Comparison of ENCODE assay signal across 12 cellular contexts in the genomic region with DNA sequence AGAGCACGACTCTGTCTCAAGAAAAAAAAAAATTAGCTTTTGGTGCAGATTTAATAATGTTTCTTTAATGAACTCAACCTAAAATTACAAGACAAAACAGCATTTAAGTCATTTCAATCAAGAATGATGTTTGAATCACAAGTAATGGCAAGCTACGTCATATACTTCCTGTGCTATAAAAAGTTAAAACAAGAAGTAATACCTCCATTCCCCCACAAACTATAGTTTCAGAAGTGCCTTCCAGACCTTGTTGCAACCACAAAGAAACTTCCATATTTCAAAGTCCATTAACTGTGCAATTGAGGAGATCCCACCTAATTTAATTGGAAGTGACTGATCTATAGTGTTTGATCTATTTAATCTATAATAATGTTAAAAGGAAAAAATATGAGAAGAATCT. TPM values are rescaled to one million over a fixed set of nuclear protein-coding genes. Genes with fewer than 3 reads are reported as not detected.
DNase-seq lines count a peak whose midpoint lies in the region; ATAC-seq and TF ChIP-seq lines count a peak whose summit lies in the region.
"Had no signal": no experiment of that assay in that cellular context is flagged by ENCODE, and none has a peak within 500 bp of the region (broad histone marks: within the 10 kb centered on the region; RNA-seq: fewer than 3 reads in every experiment).

No MANE protein-coding gene starts in this region.

- H3K27ac ChIP-seq in A673 (ENCODE audit: low read depth, low read length, poor library complexity, severe bottlenecking) (peak overlapping the region; percentile 1), OCI-LY7 (ENCODE audit: low read depth, low read length, poor library complexity, severe bottlenecking) (peak overlapping the region; percentile 19)
- H3K27ac ChIP-seq: dorsolateral prefrontal cortex, heart left ventricle, skin epidermis had no signal

- peak overlapping the region; percentile 43 for H3K4me2 ChIP-seq in OCI-LY7 (ENCODE audit: low read length)

- H3K4me1 ChIP-seq in A673 (ENCODE audit: insufficient read depth, low read length, poor library complexity, severe bottlenecking) (peaks cover 56% of the 10 kb centered on the region), OCI-LY7 (ENCODE audit: insufficient read depth, low read length, poor library complexity, severe bottlenecking) (peaks cover 34% of the 10 kb centered on the region), HAP-1 (peaks cover 18% of the 10 kb centered on the region)

- no peaks in the 10 kb centered on the region for H3K9me3 Mint-ChIP-seq in activated T-helper 17 cell treated with anti-CD3 and anti-CD28 coated beads, Interleukin-2, amount 50 U/mL, for 72 hours

- H2AFZ ChIP-seq in OCI-LY7 (ENCODE audit: low read length), result no peak overlapping the region

- H3K27me3 Mint-ChIP-seq in activated T-helper 17 cell treated with anti-CD3 and anti-CD28 coated beads, Interleukin-2, amount 50 U/mL, for 72 hours, result no peaks in the 10 kb centered on the region

- CTCF ChIA-PET in A673 (lab: Charles Lee), result no interaction called here
- CTCF ChIA-PET in OCI-LY7 (lab: Charles Lee; ENCODE audit: unreplicated experiment), result no interaction called here

- no peaks in the 10 kb centered on the region for H3K9me2 ChIP-seq in OCI-LY7 (ENCODE audit: insufficient read depth, low read length)

- TF ChIP-seq CTCF in A673 (conservative IDR thresholded peaks at IDR 0.05; ENCODE audit: low read depth, low read length), result no peak
- no peak for TF ChIP-seq CTCF in OCI-LY7 (conservative IDR thresholded peaks at IDR 0.05; ENCODE audit: low read length)

- peaks cover 83% of the 10 kb centered on the region for H3K79me2 ChIP-seq in OCI-LY7 (ENCODE audit: insufficient read depth, low read depth, low read length)

- intact Hi-C loops in A673 (cut with micrococcal nuclease; ENCODE audit: unreplicated experiment), result no loop called here
- intact Hi-C loops in OCI-LY7 (cut with micrococcal nuclease; ENCODE audit: unreplicated experiment), result no loop called here

- no peak overlapping the region for H3K4me3 ChIP-seq in A673 (ENCODE audit: low read depth, low read length, poor library complexity, severe bottlenecking)
- H3K4me3 ChIP-seq in OCI-LY7 (ENCODE audit: low read depth, low read length, poor library complexity, severe bottlenecking), result peak overlapping the region; percentile 21
- H3K4me3 ChIP-seq in HAP-1, result no peak overlapping the region
- H3K4me3 ChIP-seq: dorsolateral prefrontal cortex, heart left ventricle, skin epidermis had no signal

- peaks cover 23% of the 10 kb centered on the region; the same call in 1 of the 2 replicates for H4K20me1 ChIP-seq in OCI-LY7 (ENCODE audit: insufficient read depth, low read length)

- H3K27ac Mint-ChIP-seq in activated T-helper 17 cell treated with anti-CD3 and anti-CD28 coated beads, Interleukin-2, amount 50 U/mL, for 72 hours, result no peak overlapping the region

- POLR2A ChIA-PET in A673 (lab: Charles Lee; ENCODE audit: low non-redundant PET) (interaction anchor here (0.7 kb wide), 1 partner anchor 13 kb away, joined by 5 read pairs; no protein-coding TSS in a partner anchor), OCI-LY7 (lab: Charles Lee) (interaction anchor here (0.6 to 1.3 kb wide), 5 partner anchors 13 to 523 kb away, joined by 3 to 5 read pairs (median 5); no protein-coding TSS in a partner anchor)

- DNase-seq in A673 (ENCODE audit: low spot score) (no peak), OCI-LY7 (ENCODE audit: low spot score) (peak; percentile 65), SHP77 treated with DMSO at 0.1 percent for 48 hours (lab: John Stamatoyannopoulos, UW) (no peak), HAP-1 (ENCODE audit: low spot score in 2 of 2) (no peak)
- no peak for DNase-seq in stimulated activated CD4-positive, alpha-beta T cell treated with anti-CD3 and anti-CD28 coated beads, Interleukin-4, amount 100 ng/mL, for 4 hours
- DNase-seq: dorsolateral prefrontal cortex, heart left ventricle, T-helper 9 cell had no signal

- no peaks in the 10 kb centered on the region for H3K9me3 ChIP-seq in A673 (ENCODE audit: low read depth, low read length, poor library complexity, severe bottlenecking)
- H3K9me3 ChIP-seq in OCI-LY7 (ENCODE audit: low read length), result no peaks in the 10 kb centered on the region
- H3K9me3 ChIP-seq in HAP-1, result no peaks in the 10 kb centered on the region
- H3K9me3 ChIP-seq: heart left ventricle had no signal

- no peak overlapping the region for H3K4me3 Mint-ChIP-seq in activated T-helper 17 cell treated with anti-CD3 and anti-CD28 coated beads, Interleukin-2, amount 50 U/mL, for 72 hours

- ATAC-seq in GM18861 (IDR thresholded peaks at IDR 0.05; ENCODE audit: unreplicated experiment) (peak; percentile 50), HG03066 (IDR thresholded peaks at IDR 0.05; ENCODE audit: low read depth, unreplicated experiment) (peak; percentile 67)
- no peak for ATAC-seq in activated T-helper 17 cell treated with anti-CD3 and anti-CD28 coated beads, Interleukin-2, amount 50 U/mL, for 72 hours (replicated peaks)
- ATAC-seq: heart left ventricle had no signal

- peaks cover 16% of the 10 kb centered on the region for H3K4me1 Mint-ChIP-seq in activated T-helper 17 cell treated with anti-CD3 and anti-CD28 coated beads, Interleukin-2, amount 50 U/mL, for 72 hours

- H3K27me3 ChIP-seq in A673 (replicated peaks; ENCODE audit: insufficient read depth, low read depth, low read length, poor library complexity) (no peaks in the 10 kb centered on the region), HAP-1 (ENCODE audit: low read depth) (no peaks in the 10 kb centered on the region)
- H3K27me3 ChIP-seq: dorsolateral prefrontal cortex, heart left ventricle had no signal

- in situ Hi-C loops in HAP-1 (cut with MboI; ENCODE audit: low sequenced_read_pairs), result no loop called here

- H3K36me3 ChIP-seq in A673 (ENCODE audit: insufficient read depth, low read length, poor library complexity, severe bottlenecking), result peaks cover 22% of the 10 kb centered on the region
- H3K36me3 ChIP-seq in OCI-LY7 (ENCODE audit: insufficient read depth, low read length), result peaks cover 37% of the 10 kb centered on the region; the same call in 1 of the 2 replicates
- no peaks in the 10 kb centered on the region for H3K36me3 ChIP-seq in HAP-1 (replicated peaks)

- BruUV-seq in A673 (replicated peaks; lab: Mats Ljungman, UMichigan) (no TSS peak), OCI-LY7 (replicated peaks; lab: Mats Ljungman, UMichigan) (no TSS peak)

- H3K36me3 Mint-ChIP-seq in activated T-helper 17 cell treated with anti-CD3 and anti-CD28 coated beads, Interleukin-2, amount 50 U/mL, for 72 hours (ENCODE audit: low read depth), result peaks cover 38% of the 10 kb centered on the region

RNA-seq across cellular contexts. Expression of gene NRDC, which starts 15.1 kb away (rescaled TPM):
- total RNA-seq in A673 (2021) (1,009 and 1,043 TPM in 2 replicates), OCI-LY7 (2022) (156 and 162 TPM in 2 replicates)
- 48.0 TPM in 2 replicates for total RNA-seq in OCI-LY7 (2014; rRNA removed; shearing (Covaris generic))
- total RNA-seq in activated T-helper 17 cell treated with anti-CD3 and anti-CD28 coated beads, Interleukin-2, amount 50 U/mL, for 72 hours, result 100 to 1,000 TPM; 135 to 174 TPM
